Comparison of ENCODE assay signal across 10 cellular contexts in genomic region chr18:75455249-75456183, GRCh38. TPM values are rescaled to one million over a fixed set of nuclear protein-coding genes. Genes with fewer than 3 reads are reported as not detected.
DNase-seq lines count a peak whose midpoint lies in the region; ATAC-seq and TF ChIP-seq lines count a peak whose summit lies in the region.
"Had no signal": no experiment of that assay in that cellular context is flagged by ENCODE, and none has a peak within 500 bp of the region (broad histone marks: within the 10 kb centered on the region; RNA-seq: fewer than 3 reads in every experiment).

No MANE protein-coding gene starts in this region.

- whole genome bisulfite sequencing in liver = 11% methylated on average over 84 of the region's 84 CpGs
- 20% methylated on average over 35 of the region's 84 CpGs for WGBS in suprapubic skin

- no peak overlapping the region for H3K9ac ChIP-seq in liver (ENCODE audit: low read depth in 1 of 2, low read length in 2 of 2)

- peaks cover 0 to 8% (median 0%) of the 10 kb centered on the region in 4 donors for H3K9me3 ChIP-seq in liver (ENCODE audit: control insufficient read depth in 4 of 4, low read length in 3 of 4)
- H3K9me3 ChIP-seq in suprapubic skin = no peaks in the 10 kb centered on the region

- TF ChIP-seq CTCF in liver (IDR thresholded peaks at IDR 0.05; ENCODE audit: low read depth, low read length, missing input control) (no peak), suprapubic skin (IDR thresholded peaks at IDR 0.05) (no peak)

- H3K27me3 ChIP-seq in liver (ENCODE audit: control insufficient read depth in 4 of 4, insufficient read depth in 4 of 4, low read length in 3 of 4) (peaks cover 0 to 3% (median 0%) of the 10 kb centered on the region in 4 donors), suprapubic skin (peaks cover 19% of the 10 kb centered on the region)

- peak; percentile 47 for DNase-seq in NCI-H748 (lab: John Stamatoyannopoulos, UW; ENCODE audit: unreplicated experiment)
- no peak for DNase-seq in NCI-H748 treated with DMSO at 0.1 percent for 48 hours (lab: John Stamatoyannopoulos, UW)
- DNase-seq in dermis blood vessel endothelial cell = peak; percentile 26
- DNase-seq in suprapubic skin (ENCODE audit: low spot score in 2 of 2) = no peak
- DNase-seq in foreskin melanocyte = no peak
- DNase-seq in kidney glomerular epithelial cell (lab: John Stamatoyannopoulos, UW) = no peak
- DNase-seq: CD4-positive, CD25-positive, alpha-beta regulatory T cell had no signal

- H3K4me3 ChIP-seq in liver (ENCODE audit: low read depth in 1 of 3, low read length in 3 of 3) (peak overlapping the region; percentile 35 to 61 (median 55)), suprapubic skin (peak overlapping the region; percentile 67)

- H3K36me3 ChIP-seq in liver (ENCODE audit: control insufficient read depth in 4 of 4, insufficient read depth in 3 of 4, low read depth in 1 of 4, low read length in 3 of 4) = no peaks in the 10 kb centered on the region
- H3K36me3 ChIP-seq in suprapubic skin = no peaks in the 10 kb centered on the region

- TF ChIP-seq EP300 in suprapubic skin (IDR thresholded peaks at IDR 0.05) = no peak

- TF ChIP-seq RAD21 in liver (IDR thresholded peaks at IDR 0.05) = no peak

- TF ChIP-seq POLR2A in suprapubic skin (IDR thresholded peaks at IDR 0.05) = no peak

- ATAC-seq in GM21528 (IDR thresholded peaks at IDR 0.05; ENCODE audit: low FRiP score, unreplicated experiment) = no peak

- H3K4me1 ChIP-seq in liver (ENCODE audit: control insufficient read depth in 4 of 4, insufficient read depth in 4 of 4, low read length in 3 of 4) (peaks cover 0 to 18% (median 7%) of the 10 kb centered on the region in 4 donors), suprapubic skin (peaks cover 15% of the 10 kb centered on the region)

- H3K27ac ChIP-seq in liver (ENCODE audit: low read depth in 1 of 2, low read length in 2 of 2) = no peak overlapping the region
- no peak overlapping the region for H3K27ac ChIP-seq in suprapubic skin

TF ChIP-seq in liver, 16 proteins besides CTCF, POLR2A, EP300 and RAD21:
- TF ChIP-seq YY1 (IDR thresholded peaks at IDR 0.05) = no peak

RNA-seq across cellular contexts. Expression of gene SMIM21, which starts 28.0 kb away (rescaled TPM):
- total RNA-seq in dermis blood vessel endothelial cell (not detected in 2 replicates), liver (not detected), suprapubic skin (not detected)
- not detected for polyA plus RNA-seq in liver
- total RNA-seq: CD4-positive, CD25-positive, alpha-beta regulatory T cell; M059J had no signal
- polyA plus RNA-seq: CD4-positive, CD25-positive, alpha-beta regulatory T cell had no signal

Comparison
In these comparisons a context has a peak if more than half of its experiments do, and no peak if none do; other contexts are left out.
1. DNase-seq: peak in NCI-H748 (single experiment) and dermis blood vessel endothelial cell (single experiment); none in NCI-H748 treated with DMSO at 0.1 percent for 48 hours (single experiment), suprapubic skin (0 of 2), foreskin melanocyte (single experiment) and kidney glomerular epithelial cell (single experiment).